In genomic region chr2:42979870-42980763, GRCh38 we compare ENCODE assay signal across 2 cellular contexts.
TF ChIP-seq lines count a peak whose summit lies in the region.

No MANE protein-coding gene starts in this region.

TF ChIP-seq in HEK293, 187 proteins besides CTCF, POLR2A, EP300 and RAD21:
- no peak for TF ChIP-seq ZNF37A (tag by site-specific recombination; IDR thresholded peaks at IDR 0.05)
- 0 out of 2 replicates have a peak, but pooled peaks have one; percentile 15 for TF ChIP-seq EGR2 (tag by site-specific recombination; IDR thresholded peaks at IDR 0.05; ENCODE audit: low read depth)
- TF ChIP-seq KLF9 (tag by site-specific recombination; IDR thresholded peaks at IDR 0.05; ENCODE audit: low read depth) = no peak
- no peak for TF ChIP-seq ZNF354C (tag by site-specific recombination; IDR thresholded peaks at IDR 0.05; ENCODE audit: borderline replicate concordance, low read depth)
- TF ChIP-seq ZBTB1 (tag by site-specific recombination; IDR thresholded peaks at IDR 0.05) = no peak

TF ChIP-seq in H1, 55 proteins besides CTCF, POLR2A, EP300 and RAD21:
- TF ChIP-seq HDAC6 (IDR thresholded peaks at IDR 0.05; ENCODE audit: low read depth, low read length) = no peak
- TF ChIP-seq TEAD4 (IDR thresholded peaks at IDR 0.05; ENCODE audit: low read depth, low read length) = no peak
- no peak for TF ChIP-seq CHD7 (IDR thresholded peaks at IDR 0.05; ENCODE audit: insufficient replicate concordance, low read length)
- no peak for TF ChIP-seq CHD1 (IDR thresholded peaks at IDR 0.05; ENCODE audit: low read depth, low read length)
- no peak for TF ChIP-seq NRF1 (IDR thresholded peaks at IDR 0.05; ENCODE audit: low read depth, low read length)
- no peak for TF ChIP-seq SP2 (IDR thresholded peaks at IDR 0.05; ENCODE audit: low read length)
